Comparison of ENCODE assay signal across 18 cellular contexts in the genomic region with DNA sequence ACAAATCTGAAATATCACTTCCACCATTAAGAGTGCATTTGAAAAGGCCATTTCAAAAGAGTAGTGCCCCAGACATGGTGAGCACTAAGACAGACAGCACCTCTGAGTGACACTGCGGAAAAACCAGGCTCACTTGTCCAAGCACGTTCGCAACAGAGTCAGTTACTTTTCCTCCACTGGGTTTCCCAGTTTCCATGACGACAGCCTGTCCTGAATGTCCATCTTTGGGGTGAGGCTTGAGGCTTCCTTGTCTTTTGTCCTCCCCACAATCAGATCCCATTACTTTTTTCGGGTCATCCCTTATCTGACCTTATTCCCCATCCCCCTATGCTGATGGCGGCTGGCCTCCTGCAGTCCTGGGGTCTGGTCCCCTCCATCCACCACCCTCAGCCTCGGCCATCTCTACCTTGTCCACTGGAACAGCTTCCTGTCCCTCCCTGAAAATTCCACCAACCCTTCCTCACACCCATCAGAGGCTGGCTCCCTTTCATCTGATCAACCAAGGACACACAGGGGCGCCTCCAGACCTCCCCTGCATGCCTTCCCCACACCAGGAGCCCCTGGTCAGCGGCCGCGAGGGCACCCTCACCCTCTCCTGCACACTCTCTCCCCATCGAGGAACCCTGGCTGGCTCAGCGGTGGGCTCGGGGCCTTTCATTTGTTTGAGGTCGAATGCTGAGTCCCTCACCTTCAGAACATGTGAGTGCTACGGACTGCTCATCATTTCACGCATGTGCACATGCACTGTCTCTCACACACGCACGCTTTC.
DNase-seq lines count a peak whose midpoint lies in the region; ATAC-seq and TF ChIP-seq lines count a peak whose summit lies in the region.
"Had no signal": no experiment of that assay in that cellular context is flagged by ENCODE, and none has a peak within 500 bp of the region (broad histone marks: within the 10 kb centered on the region; RNA-seq: fewer than 3 reads in every experiment).

No MANE protein-coding gene starts in this region.

- no peak overlapping the region for H3K4me3 Mint-ChIP-seq in osteocyte (ENCODE audit: unreplicated experiment)
- H3K4me3 Mint-ChIP-seq: B cell; CD4-positive, alpha-beta T cell had no signal

- H3K36me3 Mint-ChIP-seq in osteocyte (ENCODE audit: unreplicated experiment), result no peaks in the 10 kb centered on the region

- no peak overlapping the region for H3K27ac ChIP-seq in heart right ventricle
- H3K27ac ChIP-seq: PC-9 had no signal

- WGBS in heart right ventricle, 2 donors, result 76 to 80% methylated on average over 19 of the region's 19 CpGs

- no peaks in the 10 kb centered on the region for H3K4me1 Mint-ChIP-seq in osteocyte (ENCODE audit: unreplicated experiment)
- H3K4me1 Mint-ChIP-seq: B cell had no signal

- H3K27me3 Mint-ChIP-seq in osteocyte (ENCODE audit: unreplicated experiment), result peaks cover 5% of the 10 kb centered on the region

- H3K4me1 ChIP-seq in heart right ventricle, result no peaks in the 10 kb centered on the region

- ATAC-seq in heart right ventricle (no peak), HG02938 (IDR thresholded peaks at IDR 0.05; ENCODE audit: unreplicated experiment) (no peak)
- ATAC-seq: Right ventricle myocardium inferior had no signal

- TF ChIP-seq CTCF in heart right ventricle (IDR thresholded peaks at IDR 0.05) (no peak), osteocyte (IDR thresholded peaks at IDR 0.05) (no peak)

- peak; percentile 63 for DNase-seq in cardiac septum (ENCODE audit: low spot score)
- DNase-seq in heart right ventricle, result no peak
- peak; percentile 46 for DNase-seq in ecto neural progenitor cell (ENCODE audit: low spot score)
- DNase-seq in osteocyte (ENCODE audit: extremely low spot score, unreplicated experiment), result peak; percentile 76
- DNase-seq in cerebellum (ENCODE audit: low spot score), result no peak
- no peak for DNase-seq in NCI-H774 (lab: John Stamatoyannopoulos, UW)
- DNase-seq: Calu3; CD4-positive, alpha-beta T cell; GF-D8; KG1; NCI-H1092 treated with DMSO at 0.1 percent for 48 hours; NCI-H1694; NCI-H446 treated with DMSO at 0.1 percent for 48 hours; NCI-H748 treated with DMSO at 0.1 percent for 48 hours; PC-9 had no signal

- H3K4me3 ChIP-seq in heart right ventricle, result no peak overlapping the region
- H3K4me3 ChIP-seq: PC-9 had no signal

- no peak overlapping the region for H3K27ac Mint-ChIP-seq in osteocyte (ENCODE audit: unreplicated experiment)
- H3K27ac Mint-ChIP-seq: B cell; CD4-positive, alpha-beta T cell had no signal

- no peaks in the 10 kb centered on the region for H3K36me3 ChIP-seq in heart right ventricle

- intact Hi-C loops in cardiac septum (cut with DNase I) (no loop called here), heart right ventricle (cut with DNase I) (no loop called here)

- H3K27me3 ChIP-seq in heart right ventricle, result peaks cover 0 to 64% (median 55%) of the 10 kb centered on the region in 7 donors

- H3K9me3 ChIP-seq in heart right ventricle, result no peaks in the 10 kb centered on the region

- peaks cover 2% of the 10 kb centered on the region for H3K9me3 Mint-ChIP-seq in osteocyte (ENCODE audit: unreplicated experiment)

Comparison
In these comparisons a context has a peak if more than half of its experiments do, and no peak if none do; other contexts are left out.
1. DNase-seq: peak in cardiac septum (single experiment), ecto neural progenitor cell (single experiment) and osteocyte (single experiment); none in heart right ventricle (0 of 2), cerebellum (single experiment) and NCI-H774 (single experiment).